ENCODE assay signal across 1 cellular context in genomic region chr20:49964964-49965780, GRCh38.
TF ChIP-seq lines count a peak whose summit lies in the region.

No MANE protein-coding gene starts in this region.

TF ChIP-seq in GM12878, 131 proteins besides CTCF, POLR2A, EP300 and RAD21 (continued from another document):
- TF ChIP-seq PKNOX1 (IDR thresholded peaks at IDR 0.05) (peak; percentile 35), YY1 (IDR thresholded peaks at IDR 0.05; ENCODE audit: low read depth, low read length) (0 out of 2 replicates have a peak, but pooled peaks have one; percentile 22)
